Comparison of ENCODE assay signal across 7 cellular contexts in genomic region chr17:49739662-49740271, GRCh38. TPM values are rescaled to one million over a fixed set of nuclear protein-coding genes. Genes with fewer than 3 reads are reported as not detected.
A peak's percentile ranks its signal among the peaks of the same experiment; 100 is the strongest.
DNase-seq lines count a peak whose midpoint lies in the region; ATAC-seq and TF ChIP-seq lines count a peak whose summit lies in the region.

No MANE protein-coding gene starts in this region.

- H3K4me1 ChIP-seq in breast epithelium (peaks cover 0 to 15% of the 10 kb centered on the region in 2 donors), muscle layer of colon (ENCODE audit: insufficient read depth, low read length) (peaks cover 63% of the 10 kb centered on the region)

- intact Hi-C loops in breast epithelium (cut with DNase I; ENCODE audit: low total_unique reads), result no loop called here

- H3K9me3 ChIP-seq in WERI-Rb-1 (ENCODE audit: severe bottlenecking) (peaks cover 1% of the 10 kb centered on the region), breast epithelium (no peaks in the 10 kb centered on the region), muscle layer of colon (ENCODE audit: low read length) (no peaks in the 10 kb centered on the region)

- H3K27ac ChIP-seq in WERI-Rb-1 (peak overlapping the region; percentile 78), breast epithelium (peak overlapping the region; percentile 46 to 50), muscle layer of colon (ENCODE audit: low read depth, low read length) (peak overlapping the region; percentile 47)

- no peak for TF ChIP-seq CTCF in WERI-Rb-1 (IDR thresholded peaks at IDR 0.05; ENCODE audit: low read depth, low read length)
- no peak for TF ChIP-seq CTCF in breast epithelium (IDR thresholded peaks at IDR 0.05)

- peak; percentile 81 for DNase-seq in NCI-H146 treated with DMSO at 0.1 percent for 48 hours (lab: John Stamatoyannopoulos, UW; ENCODE audit: unreplicated experiment)
- DNase-seq in WERI-Rb-1, result no peak
- peak; percentile 77 to 83 for DNase-seq in breast epithelium (ENCODE audit: low spot score in 2 of 2)
- no peak for DNase-seq in COLO829 (ENCODE audit: low spot score)

- no peak for TF ChIP-seq POLR2A in breast epithelium (IDR thresholded peaks at IDR 0.05)

- no peak overlapping the region for H3K4me3 ChIP-seq in WERI-Rb-1 (ENCODE audit: low read depth, low read length)
- no peak overlapping the region for H3K4me3 ChIP-seq in breast epithelium
- H3K4me3 ChIP-seq in muscle layer of colon (ENCODE audit: low read depth in 1 of 2, low read length in 2 of 2), result peak overlapping the region in 1 of 2 donors; percentile 25

- H3K9ac ChIP-seq in muscle layer of colon (ENCODE audit: low read length), result no peak overlapping the region

- no peaks in the 10 kb centered on the region for H3K9me3 Mint-ChIP-seq in stimulated activated naive CD8-positive, alpha-beta T cell treated with anti-CD3 and anti-CD28 coated beads, Interleukin-15, Interleukin-2, amounts not matched to agents 100 ng/mL and 50 ng/mL, for 24 hours

- no peaks in the 10 kb centered on the region for H3K27me3 ChIP-seq in WERI-Rb-1 (ENCODE audit: insufficient read depth, low read depth, severe bottlenecking)
- no peaks in the 10 kb centered on the region for H3K27me3 ChIP-seq in breast epithelium
- H3K27me3 ChIP-seq in muscle layer of colon (ENCODE audit: control insufficient read depth in 1 of 2, insufficient read depth in 2 of 2, low read length in 2 of 2), result no peaks in the 10 kb centered on the region

- peaks cover 83% of the 10 kb centered on the region for H3K4me1 Mint-ChIP-seq in stimulated activated naive CD8-positive, alpha-beta T cell treated with anti-CD3 and anti-CD28 coated beads, Interleukin-15, Interleukin-2, amounts not matched to agents 100 ng/mL and 50 ng/mL, for 24 hours (ENCODE audit: low read depth)

- H3K27me3 Mint-ChIP-seq in stimulated activated naive CD8-positive, alpha-beta T cell treated with anti-CD3 and anti-CD28 coated beads, Interleukin-15, Interleukin-2, amounts not matched to agents 100 ng/mL and 50 ng/mL, for 24 hours, result no peaks in the 10 kb centered on the region

- ATAC-seq in GM21381 (IDR thresholded peaks at IDR 0.05; ENCODE audit: unreplicated experiment), result peak; percentile 39

- H3K27ac Mint-ChIP-seq in stimulated activated naive CD8-positive, alpha-beta T cell treated with anti-CD3 and anti-CD28 coated beads, Interleukin-15, Interleukin-2, amounts not matched to agents 100 ng/mL and 50 ng/mL, for 24 hours, result peak overlapping the region; percentile 92

- peak overlapping the region; percentile 76 for H3K4me3 Mint-ChIP-seq in stimulated activated naive CD8-positive, alpha-beta T cell treated with anti-CD3 and anti-CD28 coated beads, Interleukin-15, Interleukin-2, amounts not matched to agents 100 ng/mL and 50 ng/mL, for 24 hours

- H3K36me3 Mint-ChIP-seq in stimulated activated naive CD8-positive, alpha-beta T cell treated with anti-CD3 and anti-CD28 coated beads, Interleukin-15, Interleukin-2, amounts not matched to agents 100 ng/mL and 50 ng/mL, for 24 hours (ENCODE audit: low read depth), result peaks cover 4% of the 10 kb centered on the region

- H3K36me3 ChIP-seq in WERI-Rb-1, result peaks cover 7% of the 10 kb centered on the region
- H3K36me3 ChIP-seq in breast epithelium, result no peaks in the 10 kb centered on the region
- no peaks in the 10 kb centered on the region for H3K36me3 ChIP-seq in muscle layer of colon (ENCODE audit: insufficient read depth, low read length)

RNA-seq across cellular contexts. Expression of gene FAM117A, which starts 24.2 kb away (rescaled TPM):
- 10 to 100 TPM in 1 of 3 donors, 1 to 10 TPM in 2; 8.0 to 11.6 (median 9.8) TPM for total RNA-seq in breast epithelium

RNA-seq across cellular contexts. Expression of gene SLC35B1, which starts 32.0 kb away (rescaled TPM):
- total RNA-seq in breast epithelium, result 10 to 100 TPM; 33.0 to 44.1 (median 35.7) TPM

RNA-seq across cellular contexts. Expression of gene KAT7, which starts 48.7 kb away (rescaled TPM):
- 10 to 100 TPM; 37.6 to 57.4 (median 47.2) TPM for total RNA-seq in breast epithelium

Comparison
In these comparisons a context has a peak if more than half of its experiments do, and no peak if none do; other contexts are left out.
1. DNase-seq: peak in NCI-H146 treated with DMSO at 0.1 percent for 48 hours (single experiment) and breast epithelium (2 of 2); none in WERI-Rb-1 (single experiment) and COLO829 (single experiment).
2. Peak in every context shown above with its lines, with median percentiles within 50 percentile points of each other: H3K27ac ChIP-seq.